In genomic region chr17:44209786-44210341, GRCh38 we compare ENCODE assay signal across 9 cellular contexts. TPM values are rescaled to one million over a fixed set of nuclear protein-coding genes. Genes with fewer than 3 reads are reported as not detected.
A peak's percentile ranks its signal among the peaks of the same experiment; 100 is the strongest.
DNase-seq lines count a peak whose midpoint lies in the region; ATAC-seq and TF ChIP-seq lines count a peak whose summit lies in the region.
"Had no signal": no experiment of that assay in that cellular context is flagged by ENCODE, and none has a peak within 500 bp of the region (broad histone marks: within the 10 kb centered on the region; RNA-seq: fewer than 3 reads in every experiment).

No MANE protein-coding gene starts in this region.

- ATAC-seq in heart left ventricle (no peak), Right ventricle myocardium inferior (no peak), HG02642 (IDR thresholded peaks at IDR 0.05; ENCODE audit: poor library complexity, unreplicated experiment) (no peak)

- DNase-seq in heart left ventricle (peak in 1 of 5 donors; percentile 23), Right ventricle myocardium inferior (ENCODE audit: missing footprints) (no peak), glutamatergic neuron (no peak), NCI-H146 treated with DMSO at 0.1 percent for 48 hours (lab: John Stamatoyannopoulos, UW; ENCODE audit: unreplicated experiment) (no peak), dermis blood vessel endothelial cell (no peak)
- peak; percentile 50 for DNase-seq in T-helper 2 cell treated with Interferon-gamma antibody and Interleukin-4, amounts not matched to agents 5 μg/mL and 100 μg/mL, for 36 hours (ENCODE audit: low spot score)

- TF ChIP-seq CTCF in heart left ventricle (IDR thresholded peaks at IDR 0.05) (no peak), glutamatergic neuron (IDR thresholded peaks at IDR 0.05; ENCODE audit: partially characterized antibody, unreplicated experiment) (no peak)

- intact Hi-C loops in heart left ventricle (cut with DNase I) = loop anchor here in 7 of 10 donors (1.0 to 10.0 kb wide), 6 partner anchors 117 to 295 kb away; partner anchors contain the start of genes GRN (in 2 of the 7) and GPATCH8 (in 1 of the 7)
- intact Hi-C loops in Right ventricle myocardium inferior (cut with DNase I) = loop anchor here (1.0 to 10.0 kb wide), 3 partner anchors 121 to 312 kb away; partner anchors contain the start of gene GPATCH8

- H3K27me3 Mint-ChIP-seq in T-helper 2 cell treated with Interferon-gamma antibody and Interleukin-4, amounts not matched to agents 5 μg/mL and 100 μg/mL, for 36 hours (ENCODE audit: low read depth) = no peaks in the 10 kb centered on the region
- peaks cover 18% of the 10 kb centered on the region for H3K27me3 Mint-ChIP-seq in glutamatergic neuron (ENCODE audit: unreplicated experiment)

- peaks cover 3 to 22% (median 12%) of the 10 kb centered on the region in 12 donors for H3K4me1 ChIP-seq in heart left ventricle
- peaks cover 17% of the 10 kb centered on the region for H3K4me1 ChIP-seq in thymus (ENCODE audit: control insufficient read depth, insufficient read depth, low read length)

- no peaks in the 10 kb centered on the region for H3K9me3 Mint-ChIP-seq in T-helper 2 cell treated with Interferon-gamma antibody and Interleukin-4, amounts not matched to agents 5 μg/mL and 100 μg/mL, for 36 hours
- peaks cover 8% of the 10 kb centered on the region for H3K9me3 Mint-ChIP-seq in glutamatergic neuron (ENCODE audit: unreplicated experiment)

- H3K27ac ChIP-seq in heart left ventricle (peak overlapping the region in 10 of 12 donors; percentile 30 to 73 (median 49)), thymus (ENCODE audit: low read depth) (peak overlapping the region; percentile 25)

- H3K4me3 ChIP-seq in heart left ventricle (peak overlapping the region in 3 of 12 donors; percentile 5 to 33 (median 6)), thymus (ENCODE audit: low read length) (peak overlapping the region; percentile 11)

- H3K36me3 ChIP-seq in heart left ventricle (peaks cover 0 to 83% (median 69%) of the 10 kb centered on the region in 9 donors), thymus (ENCODE audit: control insufficient read depth, insufficient read depth) (peaks cover 79% of the 10 kb centered on the region)

- no peak for TF ChIP-seq POLR2A in heart left ventricle (IDR thresholded peaks at IDR 0.05)

- peak overlapping the region; percentile 75 for H3K4me3 Mint-ChIP-seq in T-helper 2 cell treated with Interferon-gamma antibody and Interleukin-4, amounts not matched to agents 5 μg/mL and 100 μg/mL, for 36 hours
- H3K4me3 Mint-ChIP-seq in glutamatergic neuron (ENCODE audit: unreplicated experiment) = no peak overlapping the region

- peaks cover 21% of the 10 kb centered on the region for H3K4me1 Mint-ChIP-seq in T-helper 2 cell treated with Interferon-gamma antibody and Interleukin-4, amounts not matched to agents 5 μg/mL and 100 μg/mL, for 36 hours (ENCODE audit: low read depth)
- H3K4me1 Mint-ChIP-seq in glutamatergic neuron (ENCODE audit: low read depth, unreplicated experiment) = peaks cover 14% of the 10 kb centered on the region

- peak overlapping the region; percentile 77 for H3K27ac Mint-ChIP-seq in T-helper 2 cell treated with Interferon-gamma antibody and Interleukin-4, amounts not matched to agents 5 μg/mL and 100 μg/mL, for 36 hours
- H3K27ac Mint-ChIP-seq in glutamatergic neuron (ENCODE audit: unreplicated experiment) = peak overlapping the region; percentile 28

- H3K27me3 ChIP-seq in heart left ventricle = no peaks in the 10 kb centered on the region
- no peaks in the 10 kb centered on the region for H3K27me3 ChIP-seq in thymus (ENCODE audit: control insufficient read depth, insufficient read depth)

- H3K9me3 ChIP-seq in heart left ventricle = no peaks in the 10 kb centered on the region
- H3K9me3 ChIP-seq in thymus (ENCODE audit: control insufficient read depth) = no peaks in the 10 kb centered on the region

- 71 to 80% (median 77%) methylated on average over 11 of the region's 11 CpGs for WGBS in heart left ventricle, 4 donors
- WGBS in thymus = 87% methylated on average over 11 of the region's 11 CpGs

- H3K36me3 Mint-ChIP-seq in T-helper 2 cell treated with Interferon-gamma antibody and Interleukin-4, amounts not matched to agents 5 μg/mL and 100 μg/mL, for 36 hours (ENCODE audit: low read depth) = peaks cover 68% of the 10 kb centered on the region
- no peaks in the 10 kb centered on the region for H3K36me3 Mint-ChIP-seq in glutamatergic neuron (ENCODE audit: unreplicated experiment)

RNA-seq across cellular contexts. Expression of gene UBTF, which starts 9.6 kb away (rescaled TPM):
- total RNA-seq in heart left ventricle = 10 to 100 TPM; 33.1 to 61.2 (median 44.2) TPM
- polyA plus RNA-seq in heart left ventricle = 10 to 100 TPM; 34.1 to 41.6 TPM
- 57.5 TPM for total RNA-seq in Right ventricle myocardium inferior
- 97.6 TPM for total RNA-seq in glutamatergic neuron (ENCODE audit: unreplicated experiment)
- 70.1 TPM for polyA plus RNA-seq in thymus
- total RNA-seq in dermis blood vessel endothelial cell = 59.2 and 68.4 TPM in 2 replicates

RNA-seq across cellular contexts. Expression of gene ATXN7L3, which starts 10.2 kb away (rescaled TPM):
- total RNA-seq in heart left ventricle = 10 to 100 TPM; 24.1 to 51.9 (median 35.3) TPM
- 10 to 100 TPM; 24.3 to 54.4 TPM for polyA plus RNA-seq in heart left ventricle
- total RNA-seq in Right ventricle myocardium inferior = 40.8 TPM
- 146 TPM for total RNA-seq in glutamatergic neuron (ENCODE audit: unreplicated experiment)
- 53.3 TPM for polyA plus RNA-seq in thymus
- 51.1 and 67.7 TPM in 2 replicates for total RNA-seq in dermis blood vessel endothelial cell

RNA-seq across cellular contexts. Expression of gene TMUB2, which starts 23.1 kb away (rescaled TPM):
- total RNA-seq in heart left ventricle = 10 to 100 TPM; 18.8 to 37.4 (median 21.8) TPM
- polyA plus RNA-seq in heart left ventricle = 10 to 100 TPM; 24.7 to 35.1 TPM
- 20.8 TPM for total RNA-seq in Right ventricle myocardium inferior
- total RNA-seq in glutamatergic neuron (ENCODE audit: unreplicated experiment) = 52.1 TPM
- 57.6 TPM for polyA plus RNA-seq in thymus
- total RNA-seq in dermis blood vessel endothelial cell = 37.0 and 40.2 TPM in 2 replicates

RNA-seq across cellular contexts. Expression of gene ASB16, which starts 39.4 kb away (rescaled TPM):
- total RNA-seq in heart left ventricle = 10 to 100 TPM in 7 of 9 donors, 1 to 10 TPM in 2; 7.7 to 71.1 (median 13.8) TPM
- 1 to 10 TPM; 1.5 to 5.1 TPM for polyA plus RNA-seq in heart left ventricle
- 14.5 TPM for total RNA-seq in Right ventricle myocardium inferior
- not detected for total RNA-seq in glutamatergic neuron (ENCODE audit: unreplicated experiment)
- 0.14 TPM for polyA plus RNA-seq in thymus
- total RNA-seq in dermis blood vessel endothelial cell = 0.17 TPM in 1 of 2 replicates, not detected in the other

RNA-seq across cellular contexts. Expression of gene SLC4A1, which starts 58.1 kb away (rescaled TPM):
- total RNA-seq in heart left ventricle (1 to 10 TPM in 1 of 9 donors, under 1 TPM in 7, not detected in 1; 0.29 to 3.3 (median 0.61) TPM), Right ventricle myocardium inferior (0.08 TPM), glutamatergic neuron (ENCODE audit: unreplicated experiment) (not detected), dermis blood vessel endothelial cell (not detected in 2 replicates)
- polyA plus RNA-seq in heart left ventricle (under 1 TPM in 1 of 2 donors, not detected in 1; 0.03 TPM), thymus (0.37 TPM)
- total RNA-seq: glomerular endothelial cell had no signal
